ENCODE assay signal across 8 cellular contexts in the genomic region with DNA sequence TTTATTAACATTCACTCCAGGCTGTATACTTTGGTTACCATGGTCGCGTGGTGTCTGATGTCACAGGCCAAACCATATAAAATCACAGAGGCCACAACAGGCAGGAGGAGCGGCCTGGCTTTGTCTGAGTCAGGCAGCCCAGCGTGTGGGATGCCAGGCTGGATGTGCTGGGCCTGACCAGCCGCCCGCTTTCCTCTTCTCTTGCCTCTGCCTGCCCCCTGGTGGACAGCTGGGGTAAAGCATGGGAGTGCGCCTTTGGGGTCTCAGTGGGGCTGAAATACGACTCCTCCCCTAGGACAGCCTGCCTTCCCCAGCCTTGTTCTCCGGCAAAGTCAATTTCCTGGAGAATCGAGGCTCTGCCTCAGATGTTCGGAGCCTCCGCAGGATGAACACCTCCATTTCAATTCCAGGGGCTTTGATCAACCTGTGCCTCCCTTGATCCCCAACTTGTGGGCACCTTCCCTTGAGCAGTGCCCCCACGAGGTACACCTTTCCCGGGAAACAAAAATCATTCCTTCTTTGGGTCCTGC.
DNase-seq lines count a peak whose midpoint lies in the region; ATAC-seq, FAIRE-seq and TF ChIP-seq lines count a peak whose summit lies in the region.

No MANE protein-coding gene starts in this region.

- DNase-seq in T follicular helper cell (ENCODE audit: low read depth) (peak; percentile 73), T47D (ENCODE audit: low read depth in 1 of 2, low spot score in 1 of 2) (peak; percentile 67 to 88), kidney (peak; percentile 95), DMS79 treated with DMSO at 0.1 percent for 48 hours (lab: John Stamatoyannopoulos, UW) (no peak), SW 1271 (lab: John Stamatoyannopoulos, UW) (no peak)
- peak; percentile 80 to 83 for DNase-seq in stimulated activated CD4-positive, alpha-beta T cell treated with anti-CD3 and anti-CD28 coated beads, Interleukin-1b, Interleukin-23, amount 100 ng/mL, for 4 hours (ENCODE audit: low read depth in 2 of 2)

- intact Hi-C loops in kidney (cut with DNase I), result loop anchor here (10.0 kb wide), 1 partner anchor 53 kb away; no protein-coding TSS in a partner anchor

- peak; percentile 66 for ATAC-seq in GM18858 (IDR thresholded peaks at IDR 0.05; ENCODE audit: unreplicated experiment)
- peak; percentile 59 for ATAC-seq in HG03060 (IDR thresholded peaks at IDR 0.05; ENCODE audit: low read depth, unreplicated experiment)

- no peaks in the 10 kb centered on the region for H3K36me3 ChIP-seq in kidney (ENCODE audit: control insufficient read depth in 1 of 2, insufficient read depth in 2 of 2, low read length in 2 of 2)

- H3K27ac ChIP-seq in kidney (ENCODE audit: low read depth in 2 of 2, low read length in 2 of 2), result no peak overlapping the region

- TF ChIP-seq CTCF in kidney (IDR thresholded peaks at IDR 0.05; ENCODE audit: borderline replicate concordance, extremely low read depth, insufficient read depth), result peak; percentile 96

- in situ Hi-C loops in T47D (cut with HindIII; ENCODE audit: low pct_unique_long_range_greater_than_20kb, low sequenced_read_pairs), result no loop called here

- H3K4me1 ChIP-seq in kidney (ENCODE audit: control insufficient read depth in 1 of 2, insufficient read depth in 1 of 2, low read depth in 1 of 2, low read length in 2 of 2), result peaks cover 3 to 5% of the 10 kb centered on the region in 2 donors

- peak overlapping the region in 1 of 2 donors; percentile 42 for H3K9ac ChIP-seq in kidney (ENCODE audit: low read length in 2 of 2)

- H3K9me3 ChIP-seq in kidney (ENCODE audit: control insufficient read depth in 1 of 2, low read length in 2 of 2), result no peaks in the 10 kb centered on the region

- no peak overlapping the region for H3K4me3 ChIP-seq in kidney (ENCODE audit: low read length in 2 of 2)

- no peak for FAIRE-seq in kidney (lab: Jason Lieb, UNC)

Comparison
In these comparisons a context has a peak if more than half of its experiments do, and no peak if none do; other contexts are left out.
1. DNase-seq: peak in T follicular helper cell (single experiment), T47D (2 of 2), kidney (single experiment) and stimulated activated CD4-positive, alpha-beta T cell treated with anti-CD3 and anti-CD28 coated beads, Interleukin-1b, Interleukin-23, amount 100 ng/mL, for 4 hours (2 of 2); none in DMS79 treated with DMSO at 0.1 percent for 48 hours (single experiment) and SW 1271 (0 of 2).